ENCODE assay signal across 15 cellular contexts in the genomic region with DNA sequence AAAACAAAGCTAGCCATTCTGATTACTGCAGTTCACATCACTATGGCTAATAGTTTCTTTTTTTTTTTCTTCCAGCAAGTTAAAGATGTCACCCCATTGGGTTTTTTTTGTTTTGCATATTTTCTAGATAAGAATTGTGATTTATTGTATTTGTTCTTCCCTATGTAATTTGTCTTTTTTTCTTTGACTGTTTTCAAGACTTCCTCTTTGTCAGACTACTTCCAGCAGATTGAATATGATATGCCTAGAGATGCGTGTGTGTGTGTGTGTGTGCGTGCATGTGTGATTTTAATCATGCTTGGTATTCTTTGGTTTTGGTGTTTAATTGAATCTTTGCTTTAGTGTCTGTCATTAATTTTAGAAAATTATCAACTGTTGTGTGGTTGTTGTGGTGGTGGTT.
DNase-seq lines count a peak whose midpoint lies in the region; ATAC-seq, FAIRE-seq and TF ChIP-seq lines count a peak whose summit lies in the region.
"Had no signal": no experiment of that assay in that cellular context is flagged by ENCODE, and none has a peak within 500 bp of the region (broad histone marks: within the 10 kb centered on the region; RNA-seq: fewer than 3 reads in every experiment).

No MANE protein-coding gene starts in this region.

- peak overlapping the region; percentile 13 for H3K27ac Mint-ChIP-seq in T-helper 1 cell treated with Interleukin-12 subunit alpha and Interleukin-12 subunit beta and Interleukin-4 antibody, amounts not matched to agents 30 μg/mL and 1 μg/mL, for 36 hours
- H3K27ac Mint-ChIP-seq: GM23338 had no signal

- peaks cover 11% of the 10 kb centered on the region for H3K9me3 Mint-ChIP-seq in T-helper 1 cell treated with Interleukin-12 subunit alpha and Interleukin-12 subunit beta and Interleukin-4 antibody, amounts not matched to agents 30 μg/mL and 1 μg/mL, for 36 hours
- H3K9me3 Mint-ChIP-seq: GM23338 had no signal

- no peak for ATAC-seq in GM18858 (IDR thresholded peaks at IDR 0.05; ENCODE audit: unreplicated experiment)
- ATAC-seq: GM23338 had no signal

- H3K27me3 Mint-ChIP-seq in T-helper 1 cell treated with Interleukin-12 subunit alpha and Interleukin-12 subunit beta and Interleukin-4 antibody, amounts not matched to agents 30 μg/mL and 1 μg/mL, for 36 hours (ENCODE audit: low read depth) = no peaks in the 10 kb centered on the region

- no peak overlapping the region for H3K4me3 Mint-ChIP-seq in T-helper 1 cell treated with Interleukin-12 subunit alpha and Interleukin-12 subunit beta and Interleukin-4 antibody, amounts not matched to agents 30 μg/mL and 1 μg/mL, for 36 hours
- H3K4me3 Mint-ChIP-seq: CD14-positive monocyte, GM23338 had no signal

- peak; percentile 23 for FAIRE-seq in H54 (lab: Jason Lieb, UNC)
- FAIRE-seq: RCC 7860 had no signal

- H3K36me3 Mint-ChIP-seq in T-helper 1 cell treated with Interleukin-12 subunit alpha and Interleukin-12 subunit beta and Interleukin-4 antibody, amounts not matched to agents 30 μg/mL and 1 μg/mL, for 36 hours (ENCODE audit: low read depth) = peaks cover 27% of the 10 kb centered on the region
- H3K36me3 Mint-ChIP-seq: CD14-positive monocyte had no signal

- H3K4me1 Mint-ChIP-seq in T-helper 1 cell treated with Interleukin-12 subunit alpha and Interleukin-12 subunit beta and Interleukin-4 antibody, amounts not matched to agents 30 μg/mL and 1 μg/mL, for 36 hours (ENCODE audit: low read depth) = peaks cover 40% of the 10 kb centered on the region

- no peak for DNase-seq in T-helper 1 cell
- no peak for DNase-seq in H54 (ENCODE audit: insufficient read length, low spot score)
- peak; percentile 79 for DNase-seq in OCI-M1 (lab: John Stamatoyannopoulos, UW)
- DNase-seq in myocyte (ENCODE audit: low read depth) = peak; percentile 32
- DNase-seq in NCI-H2171 (lab: John Stamatoyannopoulos, UW) = no peak
- DNase-seq: HCEC 1CT, NCI-H1105, NCI-H146, NCI-H2029, NCI-H526 had no signal

- no peak for TF ChIP-seq POLR2A in H54 (IDR thresholded peaks at IDR 0.05; ENCODE audit: low read depth, low read length)

Comparison
In these comparisons a context has a peak if more than half of its experiments do, and no peak if none do; other contexts are left out.
1. DNase-seq: peak in OCI-M1 (single experiment) and myocyte (single experiment); none in T-helper 1 cell (0 of 5), H54 (single experiment) and NCI-H2171 (single experiment).